Comparison of ENCODE assay signal across 25 cellular contexts in the genomic region with DNA sequence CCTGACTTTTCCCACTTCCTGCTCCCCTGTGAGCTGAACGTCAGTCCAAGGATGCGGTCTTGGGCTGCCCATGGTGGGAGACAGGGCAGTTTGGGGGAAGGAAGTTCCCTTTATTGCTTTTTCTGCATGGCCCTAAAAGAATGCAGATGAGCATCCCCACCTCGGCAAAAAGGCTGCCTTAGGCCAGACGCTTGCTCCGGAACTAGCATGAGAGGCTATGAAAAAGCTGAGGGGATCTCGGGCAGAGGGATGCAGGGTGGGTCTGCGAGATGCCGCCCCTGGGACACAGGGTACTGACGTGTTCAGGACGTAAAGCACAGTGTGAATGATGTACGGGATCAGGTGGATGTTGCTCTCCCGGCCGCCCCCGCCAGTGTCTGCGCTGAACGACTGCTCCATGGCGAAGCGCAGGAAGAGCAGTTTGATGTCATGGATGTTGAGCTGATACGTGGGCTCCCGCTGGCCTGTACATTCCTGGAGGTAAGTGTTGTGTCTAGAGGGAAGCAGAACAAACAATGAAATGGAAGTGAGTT.
"Had no signal": no experiment of that assay in that cellular context is flagged by ENCODE, and none has a peak within 500 bp of the region (broad histone marks: within the 10 kb centered on the region; RNA-seq: fewer than 3 reads in every experiment).

No MANE protein-coding gene starts in this region.

- H3K27ac ChIP-seq: colonic mucosa, gastroesophageal sphincter, hepatocyte, ovary, right atrium auricular region, transverse colon, WERI-Rb-1 had no signal

- H3K4me2 ChIP-seq: hepatocyte had no signal

- H3K27me3 ChIP-seq: colonic mucosa, gastroesophageal sphincter, hepatocyte, ovary, right atrium auricular region, transverse colon had no signal

- H3K4me3 Mint-ChIP-seq: activated CD4-positive, alpha-beta memory T cell treated with anti-CD3 and anti-CD28 coated beads for 36 hours; activated naive CD4-positive, alpha-beta T cell treated with anti-CD3 and anti-CD28 coated beads, Interleukin-2, amount 50 U/mL, for 24 hours; activated T-helper 17 cell treated with anti-CD3 and anti-CD28 coated beads, Interleukin-2, amount 50 U/mL, for 72 hours; nephron progenitor cell had no signal

- FAIRE-seq: bronchial epithelial cell, TTC549 had no signal

- H3K27ac Mint-ChIP-seq: activated T-helper 17 cell treated with anti-CD3 and anti-CD28 coated beads, Interleukin-2, amount 50 U/mL, for 72 hours; nephron progenitor cell had no signal

- ATAC-seq: activated CD4-positive, CD25-positive, alpha-beta regulatory T cell treated with anti-CD3 and anti-CD28 coated beads, Interleukin-2, amount 50 U/mL, for 24 hours; activated T-helper 17 cell treated with anti-CD3 and anti-CD28 coated beads, Interleukin-2, amount 50 U/mL, for 72 hours; gastroesophageal sphincter; left cardiac atrium had no signal

- DNase-seq: activated CD4-positive, alpha-beta memory T cell treated with anti-CD3 and anti-CD28 coated beads for 36 hours; activated CD4-positive, alpha-beta T cell treated with anti-CD3 and anti-CD28 coated beads for 48 hours; activated CD8-positive, alpha-beta memory T cell treated with anti-CD3 and anti-CD28 coated beads, Interleukin-2, amount 50 U/mL, for 4 hours; activated gamma-delta T cell treated with Interleukin-2 at 50 U/mL for 16 hours; activated T-cell treated with anti-CD3 and anti-CD28 coated beads, Interleukin-2, amount 50 U/mL, for 1 hour; colonic mucosa; effector CD8-positive, alpha-beta T cell; left cardiac atrium; mammary epithelial cell; nephron progenitor cell; ovary; stimulated activated CD4-positive, alpha-beta T cell treated with anti-CD3 and anti-CD28 coated beads, Interleukin-15, amount 100 ng/mL, for 24 hours; stimulated activated CD4-positive, alpha-beta T cell treated with anti-CD3 and anti-CD28 coated beads, Interleukin-2, amount 100 ng/mL, for 24 hours; stimulated activated naive CD4-positive, alpha-beta T cell treated with Interleukin-2 at 50 U/mL for 16 hours; T-helper 9 cell; transverse colon; WERI-Rb-1 had no signal

- H3K36me3 ChIP-seq: ovary had no signal

- H2AFZ ChIP-seq: hepatocyte had no signal

- H3K9me3 ChIP-seq: colonic mucosa, gastroesophageal sphincter, ovary, right atrium auricular region, transverse colon had no signal

- H3K79me2 ChIP-seq: hepatocyte had no signal

- H3K9me3 Mint-ChIP-seq: activated CD4-positive, alpha-beta memory T cell treated with anti-CD3 and anti-CD28 coated beads for 36 hours; activated naive CD4-positive, alpha-beta T cell treated with anti-CD3 and anti-CD28 coated beads, Interleukin-2, amount 50 U/mL, for 24 hours; activated T-helper 17 cell treated with anti-CD3 and anti-CD28 coated beads, Interleukin-2, amount 50 U/mL, for 72 hours; nephron progenitor cell had no signal

- H3K27me3 Mint-ChIP-seq: activated CD4-positive, alpha-beta memory T cell treated with anti-CD3 and anti-CD28 coated beads for 36 hours; activated naive CD4-positive, alpha-beta T cell treated with anti-CD3 and anti-CD28 coated beads, Interleukin-2, amount 50 U/mL, for 24 hours; activated T-helper 17 cell treated with anti-CD3 and anti-CD28 coated beads, Interleukin-2, amount 50 U/mL, for 72 hours had no signal

- H3K4me3 ChIP-seq: colonic mucosa, gastroesophageal sphincter, hepatocyte, ovary, right atrium auricular region, transverse colon had no signal
